Comparison of ENCODE assay signal across 1 cellular context in genomic region chr13:32278456-32278855, GRCh38.
TF ChIP-seq lines count a peak whose summit lies in the region.

No MANE protein-coding gene starts in this region.

TF ChIP-seq in GM12891, 5 proteins besides CTCF, POLR2A, EP300 and RAD21 (continued from another document):
- no peak for TF ChIP-seq TAF1 (IDR thresholded peaks at IDR 0.05; ENCODE audit: low read depth, low read length)
- no peak for TF ChIP-seq SPI1 (IDR thresholded peaks at IDR 0.05; ENCODE audit: low read depth, low read length)
- TF ChIP-seq POLR2AphosphoS5 (IDR thresholded peaks at IDR 0.05; ENCODE audit: low read depth, low read length) = no peak
TF ChIP-seq in GM12891: peak in this region for 0.
